1 cellular context compared by ENCODE assay signal in genomic region chr5:66302344-66302743, GRCh38.
TF ChIP-seq lines count a peak whose summit lies in the region.

No MANE protein-coding gene starts in this region.

TF ChIP-seq in H1, 55 proteins besides CTCF, POLR2A, EP300 and RAD21:
- TF ChIP-seq USF2 (IDR thresholded peaks at IDR 0.05; ENCODE audit: low read length) (no peak), MAFK (IDR thresholded peaks at IDR 0.05; ENCODE audit: low read depth, low read length) (no peak), SIX5 (IDR thresholded peaks at IDR 0.05; ENCODE audit: low read depth, low read length) (no peak), RBBP5 (IDR thresholded peaks at IDR 0.05; ENCODE audit: borderline replicate concordance, low read depth, low read length) (no peak), PHF8 (conservative IDR thresholded peaks at IDR 0.05; ENCODE audit: low read depth, low read length) (no peak), JUN (IDR thresholded peaks at IDR 0.05; ENCODE audit: low read depth, low read length) (no peak), JUND (IDR thresholded peaks at IDR 0.05; ENCODE audit: low read length) (no peak), TEAD4 (IDR thresholded peaks at IDR 0.05; ENCODE audit: low read depth, low read length) (no peak), POU5F1 (IDR thresholded peaks at IDR 0.05; ENCODE audit: low read depth, low read length) (no peak), TCF12 (IDR thresholded peaks at IDR 0.05; ENCODE audit: low read depth, low read length) (no peak), EZH2 (IDR thresholded peaks at IDR 0.05; ENCODE audit: low read depth, low read length, severe bottlenecking) (no peak), SP1 (IDR thresholded peaks at IDR 0.05; ENCODE audit: low read depth, low read length) (no peak), KDM4A (IDR thresholded peaks at IDR 0.05; ENCODE audit: low read depth, low read length, severe bottlenecking) (no peak), ASH2L (IDR thresholded peaks at IDR 0.05; ENCODE audit: low read length) (no peak), SP2 (IDR thresholded peaks at IDR 0.05; ENCODE audit: low read length) (no peak), GTF2F1 (IDR thresholded peaks at IDR 0.05; ENCODE audit: borderline replicate concordance, low read depth, low read length) (no peak), BACH1 (IDR thresholded peaks at IDR 0.05; ENCODE audit: low read length) (no peak)
- TF ChIP-seq, protein P1, sequence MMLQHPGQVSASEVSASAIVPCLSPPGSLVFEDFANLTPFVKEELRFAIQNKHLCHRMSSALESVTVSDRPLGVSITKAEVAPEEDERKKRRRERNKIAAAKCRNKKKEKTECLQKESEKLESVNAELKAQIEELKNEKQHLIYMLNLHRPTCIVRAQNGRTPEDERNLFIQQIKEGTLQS (IDR thresholded peaks at IDR 0.05; ENCODE audit: insufficient read depth, low read depth, low read length) = no peak
